In genomic region chr17:48727415-48728175, GRCh38 we compare ENCODE assay signal across 15 cellular contexts. TPM values are rescaled to one million over a fixed set of nuclear protein-coding genes. Genes with fewer than 3 reads are reported as not detected.
DNase-seq lines count a peak whose midpoint lies in the region; ATAC-seq and TF ChIP-seq lines count a peak whose summit lies in the region.
"Had no signal": no experiment of that assay in that cellular context is flagged by ENCODE, and none has a peak within 500 bp of the region (broad histone marks: within the 10 kb centered on the region; RNA-seq: fewer than 3 reads in every experiment).

No MANE protein-coding gene starts in this region.

- peaks cover 100% of the 10 kb centered on the region for H3K27me3 Mint-ChIP-seq in GM23338 (ENCODE audit: insufficient read depth, low read depth, poor library complexity)
- H3K27me3 Mint-ChIP-seq in glutamatergic neuron (ENCODE audit: unreplicated experiment) = peaks cover 47% of the 10 kb centered on the region

- no peaks in the 10 kb centered on the region for H3K36me3 ChIP-seq in GM23338 (ENCODE audit: insufficient read depth)
- no peaks in the 10 kb centered on the region for H3K36me3 ChIP-seq in sigmoid colon
- H3K36me3 ChIP-seq: tibial nerve had no signal

- no peak overlapping the region for H3K27ac ChIP-seq in GM23338 (ENCODE audit: low read depth)
- H3K27ac ChIP-seq in sigmoid colon = peak overlapping the region in 1 of 4 donors; percentile 58
- H3K27ac ChIP-seq: body of pancreas, foreskin keratinocyte, tibial nerve had no signal

- no peaks in the 10 kb centered on the region for H3K9me2 ChIP-seq in GM23338 (ENCODE audit: insufficient read depth)

- H3K4me1 Mint-ChIP-seq in GM23338 (peaks cover 23% of the 10 kb centered on the region), glutamatergic neuron (ENCODE audit: low read depth, unreplicated experiment) (peaks cover 6% of the 10 kb centered on the region)

- H2AFZ ChIP-seq in GM23338 = no peak overlapping the region

- peaks cover 30% of the 10 kb centered on the region for H3F3A ChIP-seq in GM23338 (replicated peaks; ENCODE audit: low read depth)

- no peak for TF ChIP-seq POLR2A in sigmoid colon (IDR thresholded peaks at IDR 0.05)

- H3K27ac Mint-ChIP-seq in GM23338 (no peak overlapping the region), glutamatergic neuron (ENCODE audit: unreplicated experiment) (no peak overlapping the region)

- DNase-seq in GM23338 (ENCODE audit: low spot score) = no peak
- DNase-seq in RKO (ENCODE audit: low spot score) = peak; percentile 8
- no peak for DNase-seq in glutamatergic neuron
- peak; percentile 0 for DNase-seq in sigmoid colon
- no peak for DNase-seq in ureter (ENCODE audit: low spot score)
- no peak for DNase-seq in HuH-7 (ENCODE audit: low spot score)
- DNase-seq in nucleus accumbens (lab: John Stamatoyannopoulos, UW) = no peak
- DNase-seq: activated CD8-positive, alpha-beta memory T cell treated with anti-CD3 and anti-CD28 coated beads for 24 hours; activated gamma-delta T cell; foreskin keratinocyte; midbrain had no signal

- no peak for TF ChIP-seq CTCF in GM23338 (conservative IDR thresholded peaks at IDR 0.05; ENCODE audit: low read depth in 2 of 2)
- TF ChIP-seq CTCF in glutamatergic neuron (IDR thresholded peaks at IDR 0.05; ENCODE audit: partially characterized antibody, unreplicated experiment) = no peak
- TF ChIP-seq CTCF in sigmoid colon (IDR thresholded peaks at IDR 0.05) = no peak

- H3K36me3 Mint-ChIP-seq in GM23338 (ENCODE audit: low read depth) (peaks cover 3% of the 10 kb centered on the region; the same call in 1 of the 3 replicates), glutamatergic neuron (ENCODE audit: unreplicated experiment) (peaks cover 3% of the 10 kb centered on the region)

- no peak for ATAC-seq in GM23338
- ATAC-seq: body of pancreas, foreskin keratinocyte had no signal

- H3K4me3 Mint-ChIP-seq in GM23338 (peak overlapping the region; percentile 65; the same call in 2 of the 3 replicates), glutamatergic neuron (ENCODE audit: unreplicated experiment) (peak overlapping the region; percentile 95)

- no peak overlapping the region for H3K4me3 ChIP-seq in GM23338
- peak overlapping the region in 2 of 4 donors; percentile 24 to 30 for H3K4me3 ChIP-seq in sigmoid colon
- H3K4me3 ChIP-seq: body of pancreas had no signal

- no peak for TF ChIP-seq EP300 in sigmoid colon (IDR thresholded peaks at IDR 0.05)

- no peaks in the 10 kb centered on the region for H3K79me2 ChIP-seq in GM23338 (replicated peaks; ENCODE audit: insufficient read depth)

- WGBS in sigmoid colon, 2 donors = 27 to 28% methylated on average over 9 of the region's 9 CpGs

- no peaks in the 10 kb centered on the region for H3K9me3 Mint-ChIP-seq in GM23338
- peaks cover 1% of the 10 kb centered on the region for H3K9me3 Mint-ChIP-seq in glutamatergic neuron (ENCODE audit: unreplicated experiment)

- intact Hi-C loops in sigmoid colon (cut with DNase I) = loop anchor here (5.0 kb wide), 2 partner anchors 105 to 265 kb away; no protein-coding TSS in a partner anchor

- no peaks in the 10 kb centered on the region for H3K9me3 ChIP-seq in sigmoid colon
- H3K9me3 ChIP-seq: body of pancreas, tibial nerve had no signal

- peaks cover 61% of the 10 kb centered on the region for H4K20me1 ChIP-seq in GM23338 (replicated peaks; ENCODE audit: insufficient read depth)

- H3K4me1 ChIP-seq in GM23338 (ENCODE audit: insufficient read depth) = peaks cover 27% of the 10 kb centered on the region; the same call in 1 of the 2 replicates
- peaks cover 0 to 47% (median 42%) of the 10 kb centered on the region in 4 donors for H3K4me1 ChIP-seq in sigmoid colon
- H3K4me1 ChIP-seq: foreskin keratinocyte had no signal

- H3K4me2 ChIP-seq in GM23338 = no peak overlapping the region

- H3K27me3 ChIP-seq in GM23338 (ENCODE audit: insufficient read depth) (peaks cover 100% of the 10 kb centered on the region), sigmoid colon (peaks cover 68 to 100% (median 97%) of the 10 kb centered on the region in 3 donors)

TF ChIP-seq in GM23338, 12 proteins besides CTCF, POLR2A, EP300 and RAD21:
- no peak for TF ChIP-seq POLR2AphosphoS5 (IDR thresholded peaks at IDR 0.05; ENCODE audit: low read depth)
- TF ChIP-seq EZH2 (IDR thresholded peaks at IDR 0.05; ENCODE audit: low read depth, unreplicated experiment) = peak; percentile 52

RNA-seq across cellular contexts. Expression of gene HOXB13, which starts 1.0 kb away (rescaled TPM):
- not detected in 2 replicates for total RNA-seq in GM23338 (2014; rRNA removed; shearing (Covaris generic))
- polyA plus RNA-seq in GM23338 (2016; fragmentation: Nextera tagmentation; extraction: Ambion mirVana) = not detected in 2 replicates
- total RNA-seq in glutamatergic neuron (ENCODE audit: unreplicated experiment) = 0.20 TPM
- total RNA-seq in sigmoid colon = 1 to 10 TPM in 2 of 4 donors, under 1 TPM in 2; 0.36 to 1.5 (median 1.0) TPM
- polyA plus RNA-seq in sigmoid colon = 10 to 100 TPM; 19.4 to 49.2 (median 26.4) TPM
- total RNA-seq in ureter = not detected
- total RNA-seq: body of pancreas, foreskin keratinocyte, pulmonary artery endothelial cell, tibial nerve had no signal
- polyA plus RNA-seq: foreskin keratinocyte had no signal

RNA-seq across cellular contexts. Expression of gene PRAC2, which starts 4.6 kb away (rescaled TPM):
- total RNA-seq in GM23338 (2014; rRNA removed; shearing (Covaris generic)) = not detected in 2 replicates
- not detected in 2 replicates for polyA plus RNA-seq in GM23338 (2016; fragmentation: Nextera tagmentation; extraction: Ambion mirVana)
- not detected for total RNA-seq in glutamatergic neuron (ENCODE audit: unreplicated experiment)
- total RNA-seq in sigmoid colon = 1 to 10 TPM in 1 of 4 donors, not detected in 3; 2.1 TPM
- polyA plus RNA-seq in sigmoid colon = 10 to 100 TPM in 2 of 3 donors, 1 to 10 TPM in 1; 7.2 to 20.3 (median 17.5) TPM
- total RNA-seq in ureter = not detected
- total RNA-seq: body of pancreas, foreskin keratinocyte, pulmonary artery endothelial cell, tibial nerve had no signal
- polyA plus RNA-seq: foreskin keratinocyte had no signal

RNA-seq across cellular contexts. Expression of gene PRAC1, which starts 5.3 kb away (rescaled TPM):
- not detected in 2 replicates for total RNA-seq in GM23338 (2014; rRNA removed; shearing (Covaris generic))
- polyA plus RNA-seq in GM23338 (2016; fragmentation: Nextera tagmentation; extraction: Ambion mirVana) (0.70 TPM in 1 of 2 replicates, not detected in the other), sigmoid colon (100 to 1,000 TPM; 388 to 572 (median 408) TPM)
- total RNA-seq in glutamatergic neuron (ENCODE audit: unreplicated experiment) (not detected), sigmoid colon (10 to 100 TPM in 1 of 4 donors, 1 to 10 TPM in 1, not detected in 2; 9.1 to 13.5 TPM), ureter (not detected)
- total RNA-seq: body of pancreas, foreskin keratinocyte, pulmonary artery endothelial cell, SK-MEL-5, tibial nerve had no signal
- polyA plus RNA-seq: foreskin keratinocyte had no signal

Comparison
In these comparisons a context has a peak if more than half of its experiments do, and no peak if none do; other contexts are left out.
1. DNase-seq: peak in RKO (single experiment) and sigmoid colon (single experiment); none in GM23338 (single experiment), glutamatergic neuron (single experiment), ureter (single experiment), HuH-7 (single experiment) and nucleus accumbens (0 of 56).